ENCODE assay signal across 17 cellular contexts in genomic region chr10:12549297-12549696, GRCh38.
DNase-seq lines count a peak whose midpoint lies in the region; ATAC-seq, FAIRE-seq and TF ChIP-seq lines count a peak whose summit lies in the region.
"Had no signal": no experiment of that assay in that cellular context is flagged by ENCODE, and none has a peak within 500 bp of the region (broad histone marks: within the 10 kb centered on the region; RNA-seq: fewer than 3 reads in every experiment).

No MANE protein-coding gene starts in this region.

- POLR2A ChIA-PET in A673 (lab: Charles Lee; ENCODE audit: low non-redundant PET), result no interaction called here

- H4K20me1 ChIP-seq in MM.1S (ENCODE audit: insufficient read depth, low read length), result no peaks in the 10 kb centered on the region

- intact Hi-C loops in A673 (cut with micrococcal nuclease; ENCODE audit: unreplicated experiment) (loop anchor here (5.0 kb wide), 1 partner anchor 108 kb away; no protein-coding TSS in a partner anchor), ovary (cut with DNase I) (no loop called here)
- intact Hi-C loops in activated T-helper 2 cell treated with anti-CD3 and anti-CD28 coated beads, Interferon-gamma antibody, Interleukin-2, Interleukin-4, amounts not matched to agents 10 μg/mL and 5 μg/mL and 100 μg/mL, durations not matched to agents 14 hours and 24 hours and 36 hours (cut with micrococcal nuclease), result no loop called here

- H3K27me3 Mint-ChIP-seq in activated T-helper 2 cell treated with anti-CD3 and anti-CD28 coated beads, Interferon-gamma antibody, Interleukin-2, Interleukin-4, amounts not matched to agents 10 μg/mL and 5 μg/mL and 100 μg/mL, durations not matched to agents 14 hours and 24 hours and 36 hours (ENCODE audit: low read depth), result no peaks in the 10 kb centered on the region
- H3K27me3 Mint-ChIP-seq: activated naive CD8-positive, alpha-beta T cell; stimulated activated naive CD8-positive, alpha-beta T cell treated with anti-CD3 and anti-CD28 coated beads, Interleukin-15, amount 100 ng/mL, for 72 hours had no signal

- CTCF ChIA-PET in A673 (lab: Charles Lee), result no interaction called here

- no peak overlapping the region for H3K9ac ChIP-seq in MM.1S (ENCODE audit: low read length)

- in situ Hi-C loops in brain microvascular endothelial cell (cut with HindIII; ENCODE audit: low pct_ligation_motif_present, low sequenced_read_pairs), result no loop called here

- TF ChIP-seq CTCF in A673 (conservative IDR thresholded peaks at IDR 0.05; ENCODE audit: low read depth, low read length) (peak; percentile 24; the same call in 1 of the 2 replicates), GM12864 (IDR thresholded peaks at IDR 0.05; ENCODE audit: low read depth, low read length, missing control alignments) (peak; percentile 22), MM.1S (IDR thresholded peaks at IDR 0.05; ENCODE audit: low read length) (peak; percentile 41), brain microvascular endothelial cell (IDR thresholded peaks at IDR 0.05; ENCODE audit: low read depth, low read length, missing control alignments) (peak; percentile 4), ovary (IDR thresholded peaks at IDR 0.05) (no peak)

- H3K9me3 Mint-ChIP-seq in activated T-helper 2 cell treated with anti-CD3 and anti-CD28 coated beads, Interferon-gamma antibody, Interleukin-2, Interleukin-4, amounts not matched to agents 10 μg/mL and 5 μg/mL and 100 μg/mL, durations not matched to agents 14 hours and 24 hours and 36 hours, result peaks cover 17% of the 10 kb centered on the region

- no peaks in the 10 kb centered on the region for H3F3A ChIP-seq in MM.1S (ENCODE audit: insufficient read depth, low read length)

- H3K27me3 ChIP-seq in A673 (replicated peaks; ENCODE audit: insufficient read depth, low read depth, low read length, poor library complexity) (no peaks in the 10 kb centered on the region), MM.1S (replicated peaks; ENCODE audit: insufficient read depth, low read length) (no peaks in the 10 kb centered on the region), brain microvascular endothelial cell (replicated peaks) (no peaks in the 10 kb centered on the region), ovary (no peaks in the 10 kb centered on the region)
- H3K27me3 ChIP-seq: BE2C had no signal

- no peak overlapping the region for H3K27ac Mint-ChIP-seq in activated T-helper 2 cell treated with anti-CD3 and anti-CD28 coated beads, Interferon-gamma antibody, Interleukin-2, Interleukin-4, amounts not matched to agents 10 μg/mL and 5 μg/mL and 100 μg/mL, durations not matched to agents 14 hours and 24 hours and 36 hours
- H3K27ac Mint-ChIP-seq: activated naive CD8-positive, alpha-beta T cell; stimulated activated naive CD8-positive, alpha-beta T cell treated with anti-CD3 and anti-CD28 coated beads, Interleukin-15, amount 100 ng/mL, for 72 hours had no signal

- TF ChIP-seq EP300 in ovary (IDR thresholded peaks at IDR 0.05), result no peak

- WGBS in ovary, 3 donors, result 85 to 86% (median 86%) methylated on average over 5 of the region's 5 CpGs

- no peak for FAIRE-seq in RCC 7860 (lab: Jason Lieb, UNC)

- ATAC-seq in HG02642 (IDR thresholded peaks at IDR 0.05; ENCODE audit: poor library complexity, unreplicated experiment), result no peak
- ATAC-seq: Panc1; psoas muscle; stimulated activated naive CD8-positive, alpha-beta T cell treated with anti-CD3 and anti-CD28 coated beads, Interleukin-15, amount 100 ng/mL, for 72 hours had no signal

- no peaks in the 10 kb centered on the region for H3K9me3 ChIP-seq in A673 (ENCODE audit: low read depth, low read length, poor library complexity, severe bottlenecking)
- no peaks in the 10 kb centered on the region for H3K9me3 ChIP-seq in MM.1S (replicated peaks; ENCODE audit: insufficient read depth, low read length)
- no peaks in the 10 kb centered on the region for H3K9me3 ChIP-seq in ovary
- H3K9me3 ChIP-seq: BE2C, psoas muscle had no signal

- H3K4me3 Mint-ChIP-seq in activated T-helper 2 cell treated with anti-CD3 and anti-CD28 coated beads, Interferon-gamma antibody, Interleukin-2, Interleukin-4, amounts not matched to agents 10 μg/mL and 5 μg/mL and 100 μg/mL, durations not matched to agents 14 hours and 24 hours and 36 hours (ENCODE audit: low read depth), result no peak overlapping the region
- H3K4me3 Mint-ChIP-seq: activated naive CD8-positive, alpha-beta T cell; stimulated activated naive CD8-positive, alpha-beta T cell treated with anti-CD3 and anti-CD28 coated beads, Interleukin-15, amount 100 ng/mL, for 72 hours had no signal

- no peak for TF ChIP-seq POLR2A in ovary (IDR thresholded peaks at IDR 0.05)

- H3K27ac ChIP-seq in A673 (ENCODE audit: low read depth, low read length, poor library complexity, severe bottlenecking) (no peak overlapping the region), MM.1S (ENCODE audit: low read length) (no peak overlapping the region), brain microvascular endothelial cell (no peak overlapping the region), ovary (no peak overlapping the region)
- H3K27ac ChIP-seq: psoas muscle had no signal

- H3K79me2 ChIP-seq in MM.1S (ENCODE audit: low read length), result peaks cover 22% of the 10 kb centered on the region

- peaks cover 18% of the 10 kb centered on the region for H3K4me1 ChIP-seq in A673 (ENCODE audit: insufficient read depth, low read length, poor library complexity, severe bottlenecking)
- H3K4me1 ChIP-seq in MM.1S (ENCODE audit: low read length), result no peaks in the 10 kb centered on the region
- no peaks in the 10 kb centered on the region for H3K4me1 ChIP-seq in ovary (ENCODE audit: insufficient read depth)
- H3K4me1 ChIP-seq: BE2C, psoas muscle had no signal

- no peaks in the 10 kb centered on the region for H3K36me3 Mint-ChIP-seq in activated T-helper 2 cell treated with anti-CD3 and anti-CD28 coated beads, Interferon-gamma antibody, Interleukin-2, Interleukin-4, amounts not matched to agents 10 μg/mL and 5 μg/mL and 100 μg/mL, durations not matched to agents 14 hours and 24 hours and 36 hours (ENCODE audit: low read depth)
- H3K36me3 Mint-ChIP-seq: activated naive CD8-positive, alpha-beta T cell had no signal

- BruUV-seq in A673 (replicated peaks; lab: Mats Ljungman, UMichigan), result no TSS peak

- no peaks in the 10 kb centered on the region for H3K9me2 ChIP-seq in MM.1S (replicated peaks; ENCODE audit: insufficient read depth, low read length)

- H3K36me3 ChIP-seq in A673 (ENCODE audit: insufficient read depth, low read length, poor library complexity, severe bottlenecking) (no peaks in the 10 kb centered on the region), MM.1S (replicated peaks; ENCODE audit: insufficient read depth, low read length) (no peaks in the 10 kb centered on the region), brain microvascular endothelial cell (replicated peaks) (no peaks in the 10 kb centered on the region), ovary (no peaks in the 10 kb centered on the region)
- H3K36me3 ChIP-seq: BE2C had no signal

- DNase-seq in A673 (ENCODE audit: low spot score), result no peak
- DNase-seq in GM12864 (ENCODE audit: low read depth), result peak; percentile 8
- peak; percentile 58 for DNase-seq in MM.1S
- DNase-seq in brain microvascular endothelial cell, result no peak
- no peak for DNase-seq in activated T-helper 2 cell treated with anti-CD3 and anti-CD28 coated beads, Interferon-gamma antibody, Interleukin-2, Interleukin-4, amounts not matched to agents 10 μg/mL and 5 μg/mL and 100 μg/mL, durations not matched to agents 14 hours and 24 hours and 36 hours (ENCODE audit: low spot score)
- no peak for DNase-seq in RCC 7860 (ENCODE audit: low spot score)
- DNase-seq in ovary, result no peak
- DNase-seq: activated CD4-positive, CD25-positive, alpha-beta regulatory T cell treated with anti-CD3 and anti-CD28 coated beads, Interleukin-2, amount 50 U/mL, for 72 hours; activated CD8-positive, alpha-beta memory T cell treated with anti-CD3 and anti-CD28 coated beads, Interleukin-2, amount 50 U/mL, for 4 hours; BE2C; DND-41; effector CD8-positive, alpha-beta T cell; stimulated activated naive CD8-positive, alpha-beta T cell treated with anti-CD3 and anti-CD28 coated beads, Interleukin-15, amount 100 ng/mL, for 72 hours had no signal

- H3K4me2 ChIP-seq in MM.1S (ENCODE audit: low read depth, low read length), result no peak overlapping the region

- H3K4me1 Mint-ChIP-seq in activated T-helper 2 cell treated with anti-CD3 and anti-CD28 coated beads, Interferon-gamma antibody, Interleukin-2, Interleukin-4, amounts not matched to agents 10 μg/mL and 5 μg/mL and 100 μg/mL, durations not matched to agents 14 hours and 24 hours and 36 hours (ENCODE audit: low read depth), result peaks cover 7% of the 10 kb centered on the region

- H3K4me3 ChIP-seq in A673 (ENCODE audit: low read depth, low read length, poor library complexity, severe bottlenecking), result no peak overlapping the region
- H3K4me3 ChIP-seq in GM12864 (ENCODE audit: low read depth, low read length), result no peak overlapping the region
- no peak overlapping the region for H3K4me3 ChIP-seq in MM.1S (ENCODE audit: low read length)
- H3K4me3 ChIP-seq in brain microvascular endothelial cell (ENCODE audit: low read depth, low read length), result no peak overlapping the region
- H3K4me3 ChIP-seq in ovary, result no peak overlapping the region
- H3K4me3 ChIP-seq: psoas muscle had no signal

- no peak overlapping the region for H2AFZ ChIP-seq in MM.1S (ENCODE audit: low read length)

Comparison
In these comparisons a context has a peak if more than half of its experiments do, and no peak if none do; other contexts are left out.
1. DNase-seq: peak in GM12864 (single experiment) and MM.1S (single experiment); none in A673 (single experiment), brain microvascular endothelial cell (single experiment), activated T-helper 2 cell treated with anti-CD3 and anti-CD28 coated beads, Interferon-gamma antibody, Interleukin-2, Interleukin-4, amounts not matched to agents 10 μg/mL and 5 μg/mL and 100 μg/mL, durations not matched to agents 14 hours and 24 hours and 36 hours (single experiment), RCC 7860 (single experiment) and ovary (0 of 5).
2. CTCF ChIP-seq: peak in A673 (single experiment), GM12864 (single experiment), MM.1S (single experiment) and brain microvascular endothelial cell (single experiment); none in ovary (0 of 3).